ENCODE assay signal across 22 cellular contexts in the genomic region with DNA sequence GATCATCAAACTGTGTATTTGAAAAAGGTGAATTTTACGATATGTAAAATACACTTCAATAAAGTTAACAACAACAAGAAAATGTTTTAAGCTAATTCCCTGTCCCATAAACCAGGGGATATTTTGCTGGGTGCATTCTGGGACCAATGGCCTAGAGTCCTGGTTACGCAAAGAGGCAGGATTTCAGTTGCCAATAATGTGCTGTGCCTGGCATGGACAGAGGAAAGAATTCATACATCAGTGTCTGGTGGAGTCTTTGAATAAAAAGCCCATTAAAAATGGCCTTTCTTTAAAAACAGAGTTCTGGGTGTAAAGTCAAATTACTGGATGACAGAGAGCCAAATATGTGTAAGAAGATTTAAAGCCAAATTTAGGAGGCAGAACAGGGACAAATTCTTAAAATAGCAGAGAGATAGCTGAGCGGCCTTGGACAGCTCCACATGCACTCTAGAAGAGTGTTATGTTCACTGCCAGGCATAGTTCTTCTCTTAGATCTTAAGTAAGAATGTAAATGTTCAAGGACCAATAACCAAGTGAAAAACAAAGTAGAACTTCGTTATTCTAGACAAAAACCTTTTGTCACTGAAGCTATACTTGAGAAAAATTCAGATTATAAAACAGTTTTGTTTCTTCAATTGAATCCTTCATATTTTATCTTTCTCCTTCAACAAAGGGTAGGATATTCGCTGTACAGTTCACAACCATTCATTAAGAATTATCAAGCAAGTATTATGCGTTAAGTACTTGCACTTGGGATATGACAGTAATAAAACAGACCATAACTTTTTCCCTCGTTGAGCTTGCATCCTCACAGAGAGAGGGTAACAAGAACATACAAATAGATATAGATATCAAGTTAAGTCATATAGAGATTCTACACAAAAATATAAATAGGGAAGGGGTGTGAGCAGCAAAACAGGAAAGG.
A peak's percentile ranks its signal among the peaks of the same experiment; 100 is the strongest.
DNase-seq lines count a peak whose midpoint lies in the region; ATAC-seq and TF ChIP-seq lines count a peak whose summit lies in the region.
"Had no signal": no experiment of that assay in that cellular context is flagged by ENCODE, and none has a peak within 500 bp of the region (broad histone marks: within the 10 kb centered on the region; RNA-seq: fewer than 3 reads in every experiment).

No MANE protein-coding gene starts in this region.

- H3K4ac ChIP-seq in H9 (ENCODE audit: low read depth, low read length), result no peak overlapping the region

- H3K9ac ChIP-seq in H9 (ENCODE audit: extremely low read depth, insufficient read length, low read length), result no peak overlapping the region

- H3K23me2 ChIP-seq in H9 (ENCODE audit: insufficient read length, low read depth, low read length, poor library complexity, severe bottlenecking), result no peaks in the 10 kb centered on the region

- no peaks in the 10 kb centered on the region for H3K27me3 ChIP-seq in right atrium auricular region
- H3K27me3 ChIP-seq in H9 (ENCODE audit: insufficient read depth, low read length), result no peaks in the 10 kb centered on the region
- H3K27me3 ChIP-seq in brain microvascular endothelial cell (replicated peaks), result no peaks in the 10 kb centered on the region
- H3K27me3 ChIP-seq: foreskin keratinocyte had no signal

- DNase-seq in EH (ENCODE audit: low read depth) (peak; percentile 48), choroid plexus epithelial cell (ENCODE audit: low read depth) (peak; percentile 26), right atrium auricular region (ENCODE audit: low spot score) (peak; percentile 66), sciatic nerve (ENCODE audit: low spot score) (no peak), H9 (no peak), brain microvascular endothelial cell (no peak)
- DNase-seq in activated effector memory CD4-positive, alpha-beta T cell treated with anti-CD3 and anti-CD28 coated beads, Interleukin-2, amount 50 U/mL, for 16 hours, result no peak
- DNase-seq: Caco-2; effector CD8-positive, alpha-beta T cell; foreskin keratinocyte; left colon; NCI-H187; NCI-H510A; stimulated activated CD4-positive, alpha-beta T cell treated with anti-CD3 and anti-CD28 coated beads, Interleukin-15, amount 100 ng/mL, for 24 hours; stimulated activated naive CD4-positive, alpha-beta T cell treated with Interleukin-2 at 50 U/mL for 16 hours; T-cell had no signal

- H3K27ac ChIP-seq in right atrium auricular region (peak overlapping the region in 1 of 2 donors; percentile 72), H9 (ENCODE audit: insufficient read length, low read depth, low read length) (no peak overlapping the region), brain microvascular endothelial cell (no peak overlapping the region)
- H3K27ac ChIP-seq: foreskin keratinocyte, prostate gland, RWPE1 had no signal

- H3K4me1 ChIP-seq in right atrium auricular region (peaks cover 0 to 29% of the 10 kb centered on the region in 2 donors), H9 (ENCODE audit: insufficient read depth, low read length) (no peaks in the 10 kb centered on the region)
- H3K4me1 ChIP-seq: Caco-2, foreskin keratinocyte, prostate gland had no signal

- H3K9me3 Mint-ChIP-seq in H9, result no peaks in the 10 kb centered on the region
- H3K9me3 Mint-ChIP-seq: GM23338 had no signal

- H3K79me1 ChIP-seq in H9 (ENCODE audit: insufficient read depth, low read depth, low read length, poor library complexity, severe bottlenecking), result no peaks in the 10 kb centered on the region

- no peak overlapping the region for H2BK15ac ChIP-seq in H9 (ENCODE audit: low read depth, low read length)

- H3K9me3 ChIP-seq in right atrium auricular region, result no peaks in the 10 kb centered on the region
- no peaks in the 10 kb centered on the region for H3K9me3 ChIP-seq in H9 (ENCODE audit: control insufficient read depth, low read depth, low read length)
- H3K9me3 ChIP-seq: Caco-2, prostate gland had no signal

- TF ChIP-seq CTCF in choroid plexus epithelial cell (conservative IDR thresholded peaks at IDR 0.05; ENCODE audit: low read depth, low read length) (no peak), right atrium auricular region (IDR thresholded peaks at IDR 0.05) (no peak), H9 (conservative IDR thresholded peaks at IDR 0.05) (no peak), brain microvascular endothelial cell (IDR thresholded peaks at IDR 0.05; ENCODE audit: low read depth, low read length, missing control alignments) (no peak)

- no CpG with 5 or more reads among the region's 7 CpGs for WGBS in H9 (ENCODE audit: extremely low coverage, insufficient read length, low lambda C conversion rate)

- H2BK20ac ChIP-seq in H9 (ENCODE audit: low read depth, low read length, poor library complexity, severe bottlenecking), result no peak overlapping the region

- H2BK12ac ChIP-seq in H9 (ENCODE audit: insufficient read length, low read depth, low read length), result no peak overlapping the region

- H4K8ac ChIP-seq in H9 (replicated peaks; ENCODE audit: insufficient read length, low read depth, low read length), result no peak overlapping the region

- intact Hi-C loops in sciatic nerve (cut with DNase I), result no loop called here

- no peak overlapping the region for H3K4me3 Mint-ChIP-seq in H9
- H3K4me3 Mint-ChIP-seq: activated naive CD8-positive, alpha-beta T cell; GM23338; IgD-negative memory B cell; T-cell had no signal

- no peak overlapping the region for H3K56ac ChIP-seq in H9 (ENCODE audit: insufficient read length, low read depth, low read length)

- no peaks in the 10 kb centered on the region for H3K36me3 Mint-ChIP-seq in H9 (ENCODE audit: insufficient read depth in 1 of 3, low read depth in 3 of 3)
- H3K36me3 Mint-ChIP-seq: activated naive CD8-positive, alpha-beta T cell; IgD-negative memory B cell; T-cell had no signal

- no peak overlapping the region for H4K91ac ChIP-seq in H9 (ENCODE audit: insufficient read length, low read depth, low read length)

- H2BK120ac ChIP-seq in H9 (ENCODE audit: low read depth, low read length, poor library complexity, severe bottlenecking), result no peak overlapping the region

- H2AK5ac ChIP-seq in H9 (ENCODE audit: insufficient read length, low read length), result no peak overlapping the region

- in situ Hi-C loops in brain microvascular endothelial cell (cut with HindIII; ENCODE audit: low pct_ligation_motif_present, low sequenced_read_pairs), result no loop called here

- no peak overlapping the region for H3K27ac Mint-ChIP-seq in H9
- H3K27ac Mint-ChIP-seq: activated naive CD8-positive, alpha-beta T cell; GM23338; IgD-negative memory B cell; T-cell had no signal

- H3K27me3 Mint-ChIP-seq in H9 (ENCODE audit: low read depth), result no peaks in the 10 kb centered on the region
- H3K27me3 Mint-ChIP-seq: activated naive CD8-positive, alpha-beta T cell; IgD-negative memory B cell; T-cell had no signal

- H3K4me3 ChIP-seq in choroid plexus epithelial cell (ENCODE audit: low read depth, low read length) (no peak overlapping the region), right atrium auricular region (no peak overlapping the region), brain microvascular endothelial cell (ENCODE audit: low read depth, low read length) (no peak overlapping the region)
- H3K4me3 ChIP-seq: GM23338, prostate gland had no signal

- H3K14ac ChIP-seq in H9 (ENCODE audit: insufficient read depth, low read length), result no peak overlapping the region

- no peak overlapping the region for H3K18ac ChIP-seq in H9 (ENCODE audit: insufficient read length, low read depth, low read length)

- H3K36me3 ChIP-seq in right atrium auricular region (no peaks in the 10 kb centered on the region), brain microvascular endothelial cell (replicated peaks) (no peaks in the 10 kb centered on the region)
- H3K36me3 ChIP-seq: prostate gland had no signal

- H3K23ac ChIP-seq in H9 (ENCODE audit: insufficient read length, low read depth, low read length), result no peak overlapping the region

- no peak overlapping the region for H3K4me2 ChIP-seq in H9 (ENCODE audit: insufficient read depth, insufficient read length, low read length)
- H3K4me2 ChIP-seq: GM23338 had no signal

- H3T11ph ChIP-seq in H9 (ENCODE audit: low read length), result no peak overlapping the region

- no peak overlapping the region for H2BK5ac ChIP-seq in H9 (ENCODE audit: insufficient read length, low read length)

- ATAC-seq in sciatic nerve (peak; percentile 74), GM19023 (IDR thresholded peaks at IDR 0.05; ENCODE audit: unreplicated experiment) (no peak)
- ATAC-seq: foreskin keratinocyte, GM23338, left colon, T-cell had no signal

- no peaks in the 10 kb centered on the region for H3K4me1 Mint-ChIP-seq in H9
- H3K4me1 Mint-ChIP-seq: GM23338, IgD-negative memory B cell, T-cell had no signal

- H2AFZ ChIP-seq in H9 (ENCODE audit: low read length), result no peak overlapping the region
- H2AFZ ChIP-seq: GM23338 had no signal

- no peak overlapping the region for H4K5ac ChIP-seq in H9 (ENCODE audit: insufficient read length, low read depth, low read length)

- H3K79me2 ChIP-seq in H9 (ENCODE audit: insufficient read depth, low read length), result no peaks in the 10 kb centered on the region

- no peaks in the 10 kb centered on the region for H4K20me1 ChIP-seq in H9 (ENCODE audit: control insufficient read depth, insufficient read depth, insufficient read length)

Comparison
In these comparisons a context has a peak if more than half of its experiments do, and no peak if none do; other contexts are left out.
1. DNase-seq: peak in EH (single experiment), choroid plexus epithelial cell (single experiment) and right atrium auricular region (single experiment); none in sciatic nerve (single experiment), H9 (single experiment), activated effector memory CD4-positive, alpha-beta T cell treated with anti-CD3 and anti-CD28 coated beads, Interleukin-2, amount 50 U/mL, for 16 hours (single experiment) and brain microvascular endothelial cell (single experiment).